Comparison of ENCODE assay signal across 8 cellular contexts in genomic region chr21:45138199-45139002, GRCh38.
DNase-seq lines count a peak whose midpoint lies in the region; ATAC-seq and TF ChIP-seq lines count a peak whose summit lies in the region.

No MANE protein-coding gene starts in this region.

- H2AFZ ChIP-seq in PC-9: no peak overlapping the region

- H3K4me1 Mint-ChIP-seq in osteocyte (ENCODE audit: unreplicated experiment): peaks cover 66% of the 10 kb centered on the region
- peaks cover 15% of the 10 kb centered on the region for H3K4me1 Mint-ChIP-seq in type B pancreatic cell (ENCODE audit: unreplicated experiment)

- H3K4me3 ChIP-seq in BJ (ENCODE audit: low read depth, low read length): no peak overlapping the region
- no peak overlapping the region for H3K4me3 ChIP-seq in H7 (ENCODE audit: insufficient read depth, low read depth, low read length)
- no peak overlapping the region for H3K4me3 ChIP-seq in PC-9
- no peak overlapping the region for H3K4me3 ChIP-seq in fibroblast of pulmonary artery (replicated peaks; ENCODE audit: low read depth, low read length)

- intact Hi-C loops in PC-9 (cut with micrococcal nuclease; ENCODE audit: unreplicated experiment): loop anchor here (5.0 kb wide), 1 partner anchor 289 kb away; no protein-coding TSS in a partner anchor

- H3K4me2 ChIP-seq in PC-9: no peak overlapping the region

- no peak overlapping the region for H3K4me3 Mint-ChIP-seq in osteocyte (ENCODE audit: unreplicated experiment)
- H3K4me3 Mint-ChIP-seq in type B pancreatic cell: no peak overlapping the region

- DNase-seq in BJ (ENCODE audit: low read depth) (no peak), H7 (peak; percentile 90), PC-9 (peak in 1 of 2 experiments; percentile 37), fibroblast of pulmonary artery (ENCODE audit: low read depth) (peak; percentile 80), osteocyte (ENCODE audit: extremely low spot score, unreplicated experiment) (no peak), type B pancreatic cell (ENCODE audit: extremely low spot score, unreplicated experiment) (no peak)
- peak; percentile 69 for DNase-seq in activated T-cell treated with anti-CD3 and anti-CD28 coated beads, Interleukin-2, amount 50 U/mL, for 1 hour

- no peaks in the 10 kb centered on the region for H3F3A ChIP-seq in PC-9 (ENCODE audit: insufficient read depth, low read depth)

- H3K4me1 ChIP-seq in PC-9 (replicated peaks; ENCODE audit: insufficient read depth): no peaks in the 10 kb centered on the region; the same call in 1 of the 2 replicates

- H3K36me3 ChIP-seq in BJ (ENCODE audit: control insufficient read depth, insufficient read depth, low read length) (no peaks in the 10 kb centered on the region), H7 (replicated peaks; ENCODE audit: control insufficient read depth, insufficient read depth, low read length) (no peaks in the 10 kb centered on the region), PC-9 (ENCODE audit: low read depth) (no peaks in the 10 kb centered on the region)

- H3K36me3 Mint-ChIP-seq in osteocyte (ENCODE audit: unreplicated experiment) (peaks cover 9% of the 10 kb centered on the region), type B pancreatic cell (no peaks in the 10 kb centered on the region)

- POLR2A ChIA-PET in BJ (lab: Charles Lee) (no interaction called here), PC-9 (lab: Charles Lee; ENCODE audit: unreplicated experiment) (no interaction called here)

- H4K20me1 ChIP-seq in PC-9 (ENCODE audit: insufficient read depth): no peaks in the 10 kb centered on the region

- H3K27ac Mint-ChIP-seq in osteocyte (ENCODE audit: unreplicated experiment) (peak overlapping the region; percentile 60), type B pancreatic cell (peak overlapping the region; percentile 18)

- H3K79me2 ChIP-seq in PC-9 (ENCODE audit: low read depth): no peaks in the 10 kb centered on the region

- no peak for ATAC-seq in HG02981 (IDR thresholded peaks at IDR 0.05; ENCODE audit: unreplicated experiment)

- CTCF ChIA-PET in BJ (lab: Yijun Ruan, JAX): interaction anchor here (0.6 to 9.3 kb wide), 48 partner anchors 9 to 682 kb away, joined by 3 to 237 read pairs (median 6); partner anchors contain the start of genes ADARB1, POFUT2 and SLX9
- CTCF ChIA-PET in PC-9 (lab: Charles Lee): interaction anchor here (0.6 to 2.0 kb wide), 3 partner anchors 10 to 295 kb away, joined by 4 to 7 read pairs (median 4); no protein-coding TSS in a partner anchor

- no peaks in the 10 kb centered on the region for H3K9me3 ChIP-seq in PC-9 (ENCODE audit: insufficient read depth, low read depth)

- BruUV-seq in PC-9 (replicated peaks; lab: Mats Ljungman, UMichigan): no TSS peak

- H3K9me3 Mint-ChIP-seq in osteocyte (ENCODE audit: unreplicated experiment) (no peaks in the 10 kb centered on the region), type B pancreatic cell (no peaks in the 10 kb centered on the region)

- H3K9me2 ChIP-seq in PC-9 (ENCODE audit: insufficient read depth): no peaks in the 10 kb centered on the region

- no peaks in the 10 kb centered on the region for H3K27me3 ChIP-seq in BJ (ENCODE audit: control insufficient read depth, insufficient read depth, low read length)
- H3K27me3 ChIP-seq in H7 (ENCODE audit: control insufficient read depth, insufficient read depth, low read length): no peaks in the 10 kb centered on the region
- no peaks in the 10 kb centered on the region for H3K27me3 ChIP-seq in PC-9 (ENCODE audit: insufficient read depth, low read depth)

- H3K27me3 Mint-ChIP-seq in osteocyte (ENCODE audit: unreplicated experiment) (no peaks in the 10 kb centered on the region), type B pancreatic cell (no peaks in the 10 kb centered on the region)

- peak; percentile 83 for TF ChIP-seq CTCF in BJ (IDR thresholded peaks at IDR 0.05; ENCODE audit: insufficient read depth, low read depth, low read length)
- TF ChIP-seq CTCF in PC-9 (conservative IDR thresholded peaks at IDR 0.05): peak; percentile 69
- peak; percentile 73 for TF ChIP-seq CTCF in fibroblast of pulmonary artery (IDR thresholded peaks at IDR 0.05; ENCODE audit: low read length, missing control alignments)
- TF ChIP-seq CTCF in osteocyte (IDR thresholded peaks at IDR 0.05): peak; percentile 78
- peak; percentile 85 for TF ChIP-seq CTCF in type B pancreatic cell (conservative IDR thresholded peaks at IDR 0.05)

- no peak overlapping the region for H3K27ac ChIP-seq in PC-9

Comparison
In these comparisons a context has a peak if more than half of its experiments do, and no peak if none do; other contexts are left out.
1. DNase-seq: peak in H7 (single experiment), activated T-cell treated with anti-CD3 and anti-CD28 coated beads, Interleukin-2, amount 50 U/mL, for 1 hour (single experiment) and fibroblast of pulmonary artery (single experiment); none in BJ (single experiment), osteocyte (single experiment) and type B pancreatic cell (single experiment).
2. Peak in every context shown above with its lines, with median percentiles within 50 percentile points of each other: CTCF ChIP-seq.